In the genomic region with DNA sequence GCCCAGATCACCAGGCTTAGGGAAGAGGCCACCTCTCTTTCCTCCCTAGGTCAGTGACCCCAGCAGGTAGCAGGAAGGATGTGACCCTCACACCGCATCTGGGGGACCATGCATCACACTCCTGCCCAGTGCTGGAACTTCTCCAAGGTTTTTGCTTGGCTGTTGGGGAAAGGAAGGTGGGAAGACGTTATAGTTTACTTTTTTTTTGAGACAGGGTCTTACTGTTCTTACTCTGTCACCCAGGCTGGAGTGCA, we compare ENCODE assay signal across 23 cellular contexts. TPM values are rescaled to one million over a fixed set of nuclear protein-coding genes. Genes with fewer than 3 reads are reported as not detected.
DNase-seq lines count a peak whose midpoint lies in the region; ATAC-seq and TF ChIP-seq lines count a peak whose summit lies in the region.
"Had no signal": no experiment of that assay in that cellular context is flagged by ENCODE, and none has a peak within 500 bp of the region (broad histone marks: within the 10 kb centered on the region; RNA-seq: fewer than 3 reads in every experiment).

No MANE protein-coding gene starts in this region.

- no peak overlapping the region for H3K14ac ChIP-seq in IMR-90 (replicated peaks; ENCODE audit: low read depth, low read length)

- H3K27ac ChIP-seq in IMR-90 (ENCODE audit: insufficient read depth, low read length) (peak overlapping the region; percentile 98; the same call in 1 of the 2 replicates), breast epithelium (peak overlapping the region; percentile 90 to 99), osteoblast (ENCODE audit: low read depth, low read length) (peak overlapping the region; percentile 94), thoracic aorta (peak overlapping the region; percentile 88 to 91), SJCRH30 (no peak overlapping the region)
- H3K27ac ChIP-seq: body of pancreas had no signal

- no peaks in the 10 kb centered on the region for H3K9me3 Mint-ChIP-seq in natural killer cell treated with Interleukin-12 subunit alpha and Interleukin-12 subunit beta and Interleukin-15 and Interleukin-18, amount 100 ng/mL, for 72 hours
- H3K9me3 Mint-ChIP-seq in immature natural killer cell = no peaks in the 10 kb centered on the region
- H3K9me3 Mint-ChIP-seq: activated B cell treated with CpG ODN at 0.5 μM for 24 hours; activated naive CD4-positive, alpha-beta T cell treated with anti-CD3 and anti-CD28 coated beads, Interleukin-2, amount 50 U/mL, for 24 hours; activated T-cell treated with anti-CD3 and anti-CD28 coated beads, Interleukin-2, amount 50 U/mL, for 4 hours; dendritic cell treated with granulocyte-macrophage colony-stimulating factor and Interleukin-4, amounts not matched to agents 40 ng/mL and 50 ng/mL, for 4 days; stimulated activated naive CD8-positive, alpha-beta T cell treated with anti-CD3 and anti-CD28 coated beads, Interleukin-15, amount 100 ng/mL, for 72 hours had no signal

- H3K4me1 ChIP-seq in IMR-90 (ENCODE audit: control insufficient read depth, insufficient read depth, low read length) = peaks cover 72% of the 10 kb centered on the region
- H3K4me1 ChIP-seq in breast epithelium = peaks cover 23 to 26% of the 10 kb centered on the region in 2 donors
- peaks cover 69% of the 10 kb centered on the region for H3K4me1 ChIP-seq in osteoblast (ENCODE audit: insufficient read depth, low read length)
- peaks cover 38 to 98% of the 10 kb centered on the region in 2 donors for H3K4me1 ChIP-seq in thoracic aorta (ENCODE audit: control insufficient read depth in 1 of 2, low read depth in 2 of 2)
- H3K4me1 ChIP-seq in SJCRH30 = peaks cover 39% of the 10 kb centered on the region

- peak overlapping the region; percentile 51; the same call in 1 of the 2 replicates for H3K23ac ChIP-seq in IMR-90 (ENCODE audit: low read depth, low read length)

- TF ChIP-seq POLR2A in IMR-90 (IDR thresholded peaks at IDR 0.05; ENCODE audit: low read depth, low read length) (no peak), breast epithelium (IDR thresholded peaks at IDR 0.05) (no peak)

- H3K27me3 ChIP-seq in IMR-90 (ENCODE audit: control insufficient read depth, insufficient read depth, low read length) (no peaks in the 10 kb centered on the region), breast epithelium (no peaks in the 10 kb centered on the region), osteoblast (ENCODE audit: insufficient read depth, low read length) (no peaks in the 10 kb centered on the region), thoracic aorta (replicated peaks; ENCODE audit: insufficient read depth) (no peaks in the 10 kb centered on the region), SJCRH30 (no peaks in the 10 kb centered on the region)
- H3K27me3 ChIP-seq: body of pancreas had no signal

- peaks cover 0 to 8% of the 10 kb centered on the region in 2 donors for H3K4me1 Mint-ChIP-seq in natural killer cell treated with Interleukin-12 subunit alpha and Interleukin-12 subunit beta and Interleukin-15 and Interleukin-18, amount 100 ng/mL, for 72 hours (ENCODE audit: low read depth in 2 of 2)
- H3K4me1 Mint-ChIP-seq in immature natural killer cell = no peaks in the 10 kb centered on the region
- H3K4me1 Mint-ChIP-seq: activated B cell treated with CpG ODN at 0.5 μM for 24 hours; activated naive CD4-positive, alpha-beta T cell treated with anti-CD3 and anti-CD28 coated beads, Interleukin-2, amount 50 U/mL, for 24 hours had no signal

- H4K5ac ChIP-seq in IMR-90 (ENCODE audit: low read depth, low read length) = no peak overlapping the region

- H3K36me3 Mint-ChIP-seq in natural killer cell treated with Interleukin-12 subunit alpha and Interleukin-12 subunit beta and Interleukin-15 and Interleukin-18, amount 100 ng/mL, for 72 hours = no peaks in the 10 kb centered on the region
- peaks cover 0 to 3% (median 0%) of the 10 kb centered on the region in 3 donors for H3K36me3 Mint-ChIP-seq in immature natural killer cell
- H3K36me3 Mint-ChIP-seq: activated naive CD4-positive, alpha-beta T cell treated with anti-CD3 and anti-CD28 coated beads, Interleukin-2, amount 50 U/mL, for 24 hours had no signal

- in situ Hi-C loops in IMR-90 (cut with MboI; ENCODE audit: low sequenced_read_pairs) = no loop called here

- peak overlapping the region; percentile 16 for H2BK5ac ChIP-seq in IMR-90 (ENCODE audit: low read depth, low read length, poor library complexity, severe bottlenecking)

- 20% methylated on average over 1 of the region's 2 CpGs; no CpG with 5 or more reads in 1 of the 2 experiments for WGBS in IMR-90 (ENCODE audit: extremely low coverage in 2 of 2, insufficient read length in 1 of 2), 2 experiments

- H3K4me2 ChIP-seq in IMR-90 (ENCODE audit: low read depth, low read length) = no peak overlapping the region
- no peak overlapping the region for H3K4me2 ChIP-seq in osteoblast (ENCODE audit: insufficient read depth, low read length)

- ATAC-seq in IMR-90 (ENCODE audit: low read depth) (no peak), thoracic aorta (ENCODE audit: insufficient number of reproducible peaks, low FRiP score, low read depth) (no peak)
- no peak for ATAC-seq in natural killer cell treated with Interleukin-12 subunit alpha and Interleukin-12 subunit beta and Interleukin-15 and Interleukin-18, amount 100 ng/mL, for 72 hours
- ATAC-seq: activated CD8-positive, alpha-beta T cell treated with anti-CD3 and anti-CD28 coated beads, Interleukin-2, amount 10 ng/mL, durations not matched to agents 7 days and 5 days; activated T-cell treated with anti-CD3 and anti-CD28 coated beads, Interleukin-2, amount 50 U/mL, for 4 hours; body of pancreas; left colon; SK-N-SH treated with all-trans-retinoic acid at 6 μM for 48 hours; stimulated activated naive CD8-positive, alpha-beta T cell treated with anti-CD3 and anti-CD28 coated beads, Interleukin-15, amount 100 ng/mL, for 72 hours had no signal

- CTCF ChIA-PET in IMR-90 (lab: Yijun Ruan, JAX) = no interaction called here

- H3K4ac ChIP-seq in IMR-90 (ENCODE audit: low read depth, low read length) = peak overlapping the region; percentile 97; the same call in 1 of the 2 replicates

- POLR2A ChIA-PET in IMR-90 (lab: Charles Lee; ENCODE audit: unreplicated experiment) = no interaction called here

- TF ChIP-seq CTCF in IMR-90 (conservative IDR thresholded peaks at IDR 0.05; ENCODE audit: low read depth, low read length) (no peak), breast epithelium (IDR thresholded peaks at IDR 0.05) (no peak), osteoblast (IDR thresholded peaks at IDR 0.05; ENCODE audit: extremely low read depth, low read depth, low read length) (no peak), thoracic aorta (IDR thresholded peaks at IDR 0.05) (no peak)

- H2AK5ac ChIP-seq in IMR-90 (ENCODE audit: low read depth, low read length) = peak overlapping the region; percentile 98; the same call in 1 of the 2 replicates

- H3K27ac Mint-ChIP-seq in natural killer cell treated with Interleukin-12 subunit alpha and Interleukin-12 subunit beta and Interleukin-15 and Interleukin-18, amount 100 ng/mL, for 72 hours = no peak overlapping the region
- H3K27ac Mint-ChIP-seq in immature natural killer cell = no peak overlapping the region
- H3K27ac Mint-ChIP-seq: activated B cell treated with CpG ODN at 0.5 μM for 24 hours; activated CD8-positive, alpha-beta T cell treated with anti-CD3 and anti-CD28 coated beads, Interleukin-2, amount 10 ng/mL, durations not matched to agents 7 days and 5 days; activated naive CD4-positive, alpha-beta T cell treated with anti-CD3 and anti-CD28 coated beads, Interleukin-2, amount 50 U/mL, for 24 hours had no signal

- no peak for TF ChIP-seq RAD21 in IMR-90 (IDR thresholded peaks at IDR 0.05; ENCODE audit: low read length)

- no TSS peak for BruUV-seq in IMR-90 (replicated peaks; lab: Mats Ljungman, UMichigan)

- H3K9me3 ChIP-seq in IMR-90 (ENCODE audit: control insufficient read depth, insufficient read depth, low read length) = no peaks in the 10 kb centered on the region
- no peaks in the 10 kb centered on the region for H3K9me3 ChIP-seq in breast epithelium
- H3K9me3 ChIP-seq in osteoblast (ENCODE audit: low read depth, low read length) = no peaks in the 10 kb centered on the region
- H3K9me3 ChIP-seq in thoracic aorta = no peaks in the 10 kb centered on the region
- no peaks in the 10 kb centered on the region for H3K9me3 ChIP-seq in SJCRH30 (replicated peaks)
- H3K9me3 ChIP-seq: body of pancreas had no signal

- no peak for DNase-seq in IMR-90
- no peak for DNase-seq in breast epithelium (ENCODE audit: low spot score in 2 of 2)
- no peak for DNase-seq in osteoblast (ENCODE audit: insufficient read length, low spot score, missing footprints)
- no peak for DNase-seq in thoracic aorta (ENCODE audit: low spot score)
- no peak for DNase-seq in natural killer cell treated with Interleukin-12 subunit alpha and Interleukin-12 subunit beta and Interleukin-15 and Interleukin-18, amount 100 ng/mL, for 72 hours (ENCODE audit: low spot score)
- no peak for DNase-seq in immature natural killer cell
- no peak for DNase-seq in GOT3 (lab: John Stamatoyannopoulos, UW)
- DNase-seq in SJCRH30 = no peak
- DNase-seq: activated B cell treated with CpG ODN at 0.5 μM for 24 hours; activated CD8-positive, alpha-beta T cell treated with anti-CD3 and anti-CD28 coated beads, Interleukin-2, amount 10 ng/mL, durations not matched to agents 7 days and 5 days; activated T-cell treated with anti-CD3 and anti-CD28 coated beads, Interleukin-2, amount 50 U/mL, for 4 hours; AML-193; body of pancreas; DMS79 treated with DMSO at 0.1 percent for 48 hours; foreskin melanocyte; NCI-H187; NCI-H226; stimulated activated CD4-positive, alpha-beta T cell treated with anti-CD3 and anti-CD28 coated beads, Interleukin-2, amount 100 ng/mL, for 24 hours; stimulated activated naive CD8-positive, alpha-beta T cell treated with anti-CD3 and anti-CD28 coated beads, Interleukin-15, amount 100 ng/mL, for 72 hours had no signal

- no peaks in the 10 kb centered on the region for H3K27me3 Mint-ChIP-seq in natural killer cell treated with Interleukin-12 subunit alpha and Interleukin-12 subunit beta and Interleukin-15 and Interleukin-18, amount 100 ng/mL, for 72 hours
- peaks cover 0 to 2% (median 0%) of the 10 kb centered on the region in 3 donors for H3K27me3 Mint-ChIP-seq in immature natural killer cell (ENCODE audit: low read depth in 3 of 3)
- H3K27me3 Mint-ChIP-seq: activated naive CD4-positive, alpha-beta T cell treated with anti-CD3 and anti-CD28 coated beads, Interleukin-2, amount 50 U/mL, for 24 hours had no signal

- H2BK15ac ChIP-seq in IMR-90 (ENCODE audit: low read depth, low read length) = peak overlapping the region; percentile 57; the same call in 1 of the 3 replicates

- peaks cover 70 to 99% of the 10 kb centered on the region in 2 experiments for H3K79me1 ChIP-seq in IMR-90 (ENCODE audit: low read depth in 1 of 2, low read length in 2 of 2)

- H3K79me2 ChIP-seq in osteoblast (ENCODE audit: insufficient read depth, low read length) = peaks cover 90% of the 10 kb centered on the region

- intact Hi-C loops in IMR-90 (cut with micrococcal nuclease) (no loop called here), breast epithelium (cut with DNase I; ENCODE audit: low total_unique reads) (no loop called here)

- H3K36me3 ChIP-seq in IMR-90 (ENCODE audit: control insufficient read depth, insufficient read depth, low read length) (peaks cover 50% of the 10 kb centered on the region), breast epithelium (no peaks in the 10 kb centered on the region), osteoblast (ENCODE audit: insufficient read depth, low read length) (peaks cover 42% of the 10 kb centered on the region), thoracic aorta (no peaks in the 10 kb centered on the region), SJCRH30 (peaks cover 53% of the 10 kb centered on the region)

- H4K8ac ChIP-seq in IMR-90 (ENCODE audit: low read depth in 2 of 2, low read length in 2 of 2) = peak overlapping the region in 1 of 2 experiments; percentile 8; a peak in 1 of 4 replicates

- H2AFZ ChIP-seq in IMR-90 (replicated peaks; ENCODE audit: low read length, poor library complexity) = no peak overlapping the region
- no peak overlapping the region for H2AFZ ChIP-seq in osteoblast (ENCODE audit: low read length)

- H3K4me3 ChIP-seq in IMR-90 (ENCODE audit: insufficient read depth, low read depth, low read length) = no peak overlapping the region
- H3K4me3 ChIP-seq in breast epithelium = no peak overlapping the region
- H3K4me3 ChIP-seq in osteoblast (ENCODE audit: insufficient read depth, low read length) = no peak overlapping the region
- H3K4me3 ChIP-seq in thoracic aorta = no peak overlapping the region
- H3K4me3 ChIP-seq in SJCRH30 = no peak overlapping the region
- H3K4me3 ChIP-seq: body of pancreas had no signal

- 0 out of 2 replicates have a peak overlapping the region, but pooled peaks have one; percentile 13 for H2BK20ac ChIP-seq in IMR-90 (ENCODE audit: low read depth, low read length)

- H2AK9ac ChIP-seq in IMR-90 (replicated peaks; ENCODE audit: low read depth, low read length, poor library complexity) = peak overlapping the region; percentile 99

- dilution Hi-C loops in IMR-90 (cut with HindIII; ENCODE audit: low sequenced_read_pairs, unreplicated experiment) = no loop called here

- H3K56ac ChIP-seq in IMR-90 (ENCODE audit: extremely low read depth, insufficient read depth, low read length) = no peak overlapping the region

- no peak overlapping the region for H3K9ac ChIP-seq in IMR-90 (ENCODE audit: low read depth, low read length)

- H4K91ac ChIP-seq in IMR-90 (ENCODE audit: insufficient read depth, low read depth, low read length) = 0 out of 2 replicates have a peak overlapping the region, but pooled peaks have one; percentile 32

- peaks cover 61% of the 10 kb centered on the region for H3K9me1 ChIP-seq in IMR-90 (ENCODE audit: insufficient read depth, low read length)

- H4K20me1 ChIP-seq in IMR-90 (ENCODE audit: insufficient read depth, low read length) = peaks cover 47% of the 10 kb centered on the region
- peaks cover 61% of the 10 kb centered on the region for H4K20me1 ChIP-seq in osteoblast (ENCODE audit: insufficient read depth, low read length)

- H3K4me3 Mint-ChIP-seq in natural killer cell treated with Interleukin-12 subunit alpha and Interleukin-12 subunit beta and Interleukin-15 and Interleukin-18, amount 100 ng/mL, for 72 hours = no peak overlapping the region
- no peak overlapping the region for H3K4me3 Mint-ChIP-seq in immature natural killer cell
- H3K4me3 Mint-ChIP-seq: activated B cell treated with CpG ODN at 0.5 μM for 24 hours; activated CD8-positive, alpha-beta T cell treated with anti-CD3 and anti-CD28 coated beads, Interleukin-2, amount 10 ng/mL, durations not matched to agents 7 days and 5 days; activated naive CD4-positive, alpha-beta T cell treated with anti-CD3 and anti-CD28 coated beads, Interleukin-2, amount 50 U/mL, for 24 hours; activated T-cell treated with anti-CD3 and anti-CD28 coated beads, Interleukin-2, amount 50 U/mL, for 4 hours; dendritic cell treated with granulocyte-macrophage colony-stimulating factor and Interleukin-4, amounts not matched to agents 40 ng/mL and 50 ng/mL, for 4 days; stimulated activated naive CD8-positive, alpha-beta T cell treated with anti-CD3 and anti-CD28 coated beads, Interleukin-15, amount 100 ng/mL, for 72 hours had no signal

- H3K18ac ChIP-seq in IMR-90 (ENCODE audit: low read depth, low read length) = no peak overlapping the region

- no peak overlapping the region for H2BK120ac ChIP-seq in IMR-90 (ENCODE audit: low read depth, low read length)

RNA-seq across cellular contexts. Expression of a gene that starts 8.6 kb away (rescaled TPM):
- total RNA-seq in IMR-90 (2012; rRNA removed) = 12.2 and 15.1 TPM in 2 replicates
- polyA plus RNA-seq in IMR-90 (2012; rRNA removed) = 25.9 and 29.9 TPM in 2 replicates
- 19.8 and 29.3 TPM in 2 replicates for polyA plus RNA-seq in IMR-90 (2012; cell fraction: cytosol; rRNA removed)
- 22.4 and 28.3 TPM in 2 replicates for polyA plus RNA-seq in IMR-90 (2012; cell fraction: nucleus; rRNA removed; ENCODE audit: low replicate concordance)
- 10 to 100 TPM; 18.7 to 50.8 (median 48.8) TPM for total RNA-seq in breast epithelium
- 48.5 and 69.5 TPM in 2 replicates for total RNA-seq in osteoblast
- total RNA-seq in thoracic aorta = 10 to 100 TPM; 66.9 to 82.9 TPM
- 1 to 10 TPM in 1 of 2 donors, under 1 TPM in 1; 0.73 to 1.3 TPM for total RNA-seq in natural killer cell treated with Interleukin-12 subunit alpha and Interleukin-12 subunit beta and Interleukin-15 and Interleukin-18, amount 100 ng/mL, for 72 hours
- polyA plus RNA-seq in immature natural killer cell = 1 to 10 TPM; 1.6 to 2.2 (median 1.7) TPM
- total RNA-seq in SJCRH30 (2014; rRNA removed; shearing (Covaris generic)) = 53.1 and 53.7 TPM in 2 replicates
